Comparison of ENCODE assay signal across 8 cellular contexts in the genomic region with DNA sequence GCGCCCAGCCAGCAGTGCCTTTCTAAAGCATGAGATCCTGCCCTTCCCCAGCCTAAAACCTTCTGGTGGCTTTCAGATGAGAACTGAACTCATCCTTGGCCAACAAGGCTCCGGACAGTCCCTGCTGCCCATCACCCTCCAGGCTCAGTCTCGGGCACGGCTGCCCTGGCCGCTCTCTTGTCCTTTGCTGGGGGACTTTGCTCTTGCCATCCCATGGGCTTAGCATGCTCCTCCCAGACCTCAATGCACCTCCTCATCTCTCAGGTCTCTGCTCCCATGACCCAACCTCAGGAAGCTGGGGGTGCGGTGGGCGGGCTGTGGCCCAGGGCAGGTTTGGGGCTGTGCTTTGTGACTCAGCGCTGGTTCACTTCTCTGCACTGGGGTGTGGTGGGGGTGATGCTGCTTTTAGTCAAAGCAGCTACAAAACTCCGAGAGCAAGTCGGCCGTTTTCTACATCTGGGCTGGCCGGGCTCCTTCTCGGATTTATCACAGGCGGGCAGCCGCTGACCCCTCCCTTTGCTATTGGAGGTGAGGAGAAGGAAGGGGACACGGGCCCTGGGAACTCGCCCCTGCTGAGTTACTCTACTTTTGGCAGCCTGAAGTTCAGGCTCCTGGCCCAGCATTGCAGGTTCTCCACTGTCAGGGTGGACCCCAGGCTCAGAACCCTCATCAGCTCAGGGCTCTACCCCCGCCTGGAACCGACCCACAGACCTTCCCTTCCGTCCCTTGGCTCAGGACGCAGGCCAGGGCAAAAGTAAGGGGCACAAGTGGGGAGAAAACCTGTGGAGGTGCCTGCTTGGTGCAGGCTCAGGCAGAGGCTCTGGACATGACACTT.
DNase-seq lines count a peak whose midpoint lies in the region; ATAC-seq and TF ChIP-seq lines count a peak whose summit lies in the region.

No MANE protein-coding gene starts in this region.

- H3K4me3 ChIP-seq in SJCRH30 = no peak overlapping the region

- CTCF ChIA-PET in CD4-positive, alpha-beta T cell (lab: Charles Lee) = interaction anchor here (0.8 to 1.3 kb wide), 3 partner anchors 30 to 48 kb away, joined by 3 read pairs; no protein-coding TSS in a partner anchor

- intact Hi-C loops in CD4-positive, alpha-beta T cell (cut with DNase I, micrococcal nuclease) = no loop called here

- peak; percentile 78 for ATAC-seq in CD4-positive, alpha-beta T cell (ENCODE audit: poor library complexity)
- ATAC-seq in HG03280 (IDR thresholded peaks at IDR 0.05; ENCODE audit: unreplicated experiment) (peak; percentile 49), esophagus mucosa (peak; percentile 86)

- DNase-seq in CD4-positive, alpha-beta T cell = peak; percentile 27 to 76 (median 68)
- DNase-seq in activated CD4-positive, alpha-beta T cell treated with anti-CD3 and anti-CD28 coated beads, Interleukin-2, amount 50 U/mL, for 1 hour = peak; percentile 64
- peak; percentile 73 to 85 for DNase-seq in stimulated activated CD8-positive, alpha-beta memory T cell treated with anti-CD3 and anti-CD28 coated beads, Interleukin-15, amount 100 ng/mL, for 4 hours (ENCODE audit: low read depth in 2 of 2)
- no peak for DNase-seq in SJCRH30
- DNase-seq in islet precursor cell = no peak
- no peak for DNase-seq in Ammon's horn (ENCODE audit: low spot score)

- H3K27me3 ChIP-seq in CD4-positive, alpha-beta T cell (ENCODE audit: control insufficient read depth, insufficient read depth, low read length) = peaks cover 4% of the 10 kb centered on the region
- peaks cover 4% of the 10 kb centered on the region for H3K27me3 ChIP-seq in SJCRH30

- POLR2A ChIA-PET in CD4-positive, alpha-beta T cell (lab: Charles Lee) = interaction anchor here (1.0 to 2.4 kb wide), 7 partner anchors 12 to 278 kb away, joined by 3 to 14 read pairs (median 3); a partner anchor contains a TSS

- H3K9me3 ChIP-seq in CD4-positive, alpha-beta T cell (ENCODE audit: control insufficient read depth, low read length) = no peaks in the 10 kb centered on the region
- H3K9me3 ChIP-seq in SJCRH30 (replicated peaks) = no peaks in the 10 kb centered on the region

- no peak overlapping the region for H3K27ac ChIP-seq in CD4-positive, alpha-beta T cell (ENCODE audit: low read depth, low read length)
- no peak overlapping the region for H3K27ac ChIP-seq in SJCRH30

- no peak for TF ChIP-seq CTCF in CD4-positive, alpha-beta T cell (IDR thresholded peaks at IDR 0.05)

- no peaks in the 10 kb centered on the region for H3K9me3 Mint-ChIP-seq in CD4-positive, alpha-beta T cell

- H3K27me3 Mint-ChIP-seq in CD4-positive, alpha-beta T cell = peaks cover 11% of the 10 kb centered on the region

- H3K27ac Mint-ChIP-seq in CD4-positive, alpha-beta T cell = peak overlapping the region; percentile 82

- peaks cover 14% of the 10 kb centered on the region for H3K4me1 ChIP-seq in SJCRH30

- H3K36me3 ChIP-seq in SJCRH30 = no peaks in the 10 kb centered on the region

- H3K36me3 Mint-ChIP-seq in CD4-positive, alpha-beta T cell (ENCODE audit: low read depth) = no peaks in the 10 kb centered on the region

- peaks cover 47% of the 10 kb centered on the region for H3K4me1 Mint-ChIP-seq in CD4-positive, alpha-beta T cell (ENCODE audit: low read depth)

- H3K4me3 Mint-ChIP-seq in CD4-positive, alpha-beta T cell = peak overlapping the region; percentile 90

Comparison
In these comparisons a context has a peak if more than half of its experiments do, and no peak if none do; other contexts are left out.
1. DNase-seq: peak in CD4-positive, alpha-beta T cell (10 of 10), activated CD4-positive, alpha-beta T cell treated with anti-CD3 and anti-CD28 coated beads, Interleukin-2, amount 50 U/mL, for 1 hour (single experiment) and stimulated activated CD8-positive, alpha-beta memory T cell treated with anti-CD3 and anti-CD28 coated beads, Interleukin-15, amount 100 ng/mL, for 4 hours (2 of 2); none in SJCRH30 (0 of 2), islet precursor cell (single experiment) and Ammon's horn (single experiment).
2. Peak in every context shown above with its lines, with median percentiles within 50 percentile points of each other: ATAC-seq.